ENCODE assay signal across 17 cellular contexts in genomic region chr18:28080876-28081300, GRCh38.
DNase-seq lines count a peak whose midpoint lies in the region; ATAC-seq and TF ChIP-seq lines count a peak whose summit lies in the region.
"Had no signal": no experiment of that assay in that cellular context is flagged by ENCODE, and none has a peak within 500 bp of the region (broad histone marks: within the 10 kb centered on the region; RNA-seq: fewer than 3 reads in every experiment).

No MANE protein-coding gene starts in this region.

- peaks cover 48% of the 10 kb centered on the region for H3K4me1 ChIP-seq in cardiac muscle cell (ENCODE audit: low read depth)
- no peaks in the 10 kb centered on the region for H3K4me1 ChIP-seq in foreskin keratinocyte
- H3K4me1 ChIP-seq in smooth muscle cell (ENCODE audit: low read depth): peaks cover 56% of the 10 kb centered on the region
- H3K4me1 ChIP-seq: BLaER1 had no signal

- peaks cover 57% of the 10 kb centered on the region for H3K79me2 ChIP-seq in smooth muscle cell (ENCODE audit: low read depth)

- WGBS in smooth muscle cell (ENCODE audit: low lambda C conversion rate): 50% methylated on average over 1 of the region's 1 CpG

- H3K9me3 Mint-ChIP-seq in osteocyte (ENCODE audit: unreplicated experiment): no peaks in the 10 kb centered on the region

- no peak overlapping the region for H3K27ac Mint-ChIP-seq in osteocyte (ENCODE audit: unreplicated experiment)
- H3K27ac Mint-ChIP-seq: stimulated activated effector memory CD8-positive, alpha-beta T cell treated with anti-CD3 and anti-CD28 coated beads, Interleukin-12 subunit alpha, Interleukin-12 subunit beta, amount 100 ng/mL, for 72 hours had no signal

- H3K9ac ChIP-seq in smooth muscle cell (ENCODE audit: low read depth): no peak overlapping the region
- H3K9ac ChIP-seq: BLaER1 had no signal

- H3K27ac ChIP-seq in cardiac muscle cell (peak overlapping the region; percentile 34), foreskin keratinocyte (no peak overlapping the region), smooth muscle cell (ENCODE audit: low read depth) (peak overlapping the region; percentile 92), brain microvascular endothelial cell (no peak overlapping the region)
- H3K27ac ChIP-seq: BLaER1 had no signal

- intact Hi-C loops in Right ventricle myocardium superior (cut with DNase I): no loop called here

- peaks cover 29% of the 10 kb centered on the region for H3F3A ChIP-seq in smooth muscle cell (ENCODE audit: low read depth)

- no peak overlapping the region for H3K4me3 Mint-ChIP-seq in osteocyte (ENCODE audit: unreplicated experiment)
- H3K4me3 Mint-ChIP-seq: stimulated activated effector memory CD8-positive, alpha-beta T cell treated with anti-CD3 and anti-CD28 coated beads, Interleukin-12 subunit alpha, Interleukin-12 subunit beta, amount 100 ng/mL, for 72 hours had no signal

- H3K9me3 ChIP-seq in cardiac muscle cell (ENCODE audit: low read depth) (no peaks in the 10 kb centered on the region), smooth muscle cell (replicated peaks; ENCODE audit: low read depth) (no peaks in the 10 kb centered on the region)
- H3K9me3 ChIP-seq: BLaER1 had no signal

- TF ChIP-seq CTCF in cardiac muscle cell (IDR thresholded peaks at IDR 0.05; ENCODE audit: low read depth, low read length): no peak
- no peak for TF ChIP-seq CTCF in foreskin keratinocyte (conservative IDR thresholded peaks at IDR 0.05)
- TF ChIP-seq CTCF in smooth muscle cell (IDR thresholded peaks at IDR 0.05; ENCODE audit: borderline replicate concordance, insufficient read depth, poor library complexity, severe bottlenecking): no peak
- TF ChIP-seq CTCF in osteocyte (IDR thresholded peaks at IDR 0.05): no peak
- no peak for TF ChIP-seq CTCF in brain microvascular endothelial cell (IDR thresholded peaks at IDR 0.05; ENCODE audit: low read depth, low read length, missing control alignments)

- no peaks in the 10 kb centered on the region for H4K20me1 ChIP-seq in smooth muscle cell (ENCODE audit: low read depth)
- H4K20me1 ChIP-seq: BLaER1 had no signal

- no peaks in the 10 kb centered on the region for H3K36me3 Mint-ChIP-seq in osteocyte (ENCODE audit: unreplicated experiment)
- H3K36me3 Mint-ChIP-seq: stimulated activated effector memory CD8-positive, alpha-beta T cell treated with anti-CD3 and anti-CD28 coated beads, Interleukin-12 subunit alpha, Interleukin-12 subunit beta, amount 100 ng/mL, for 72 hours had no signal

- H3K4me3 ChIP-seq in cardiac muscle cell: no peak overlapping the region
- H3K4me3 ChIP-seq in smooth muscle cell: no peak overlapping the region
- H3K4me3 ChIP-seq in brain microvascular endothelial cell (ENCODE audit: low read depth, low read length): no peak overlapping the region
- H3K4me3 ChIP-seq: BLaER1 had no signal

- peaks cover 67% of the 10 kb centered on the region for H3K4me1 Mint-ChIP-seq in osteocyte (ENCODE audit: unreplicated experiment)
- H3K4me1 Mint-ChIP-seq: stimulated activated effector memory CD8-positive, alpha-beta T cell treated with anti-CD3 and anti-CD28 coated beads, Interleukin-12 subunit alpha, Interleukin-12 subunit beta, amount 100 ng/mL, for 72 hours had no signal

- no peaks in the 10 kb centered on the region for H3K27me3 Mint-ChIP-seq in osteocyte (ENCODE audit: unreplicated experiment)

- in situ Hi-C loops in brain microvascular endothelial cell (cut with HindIII; ENCODE audit: low pct_ligation_motif_present, low sequenced_read_pairs): no loop called here

- H3K27me3 ChIP-seq in cardiac muscle cell (no peaks in the 10 kb centered on the region), foreskin keratinocyte (no peaks in the 10 kb centered on the region), smooth muscle cell (ENCODE audit: low read depth) (no peaks in the 10 kb centered on the region), brain microvascular endothelial cell (replicated peaks) (no peaks in the 10 kb centered on the region)
- H3K27me3 ChIP-seq: BLaER1 had no signal

- H3K4me2 ChIP-seq in smooth muscle cell: peak overlapping the region; percentile 68
- H3K4me2 ChIP-seq: BLaER1 had no signal

- ATAC-seq in Right ventricle myocardium superior (ENCODE audit: poor library complexity): no peak
- ATAC-seq in foreskin keratinocyte: peak; percentile 38
- ATAC-seq: left lobe of liver; Panc1; stimulated activated effector memory CD8-positive, alpha-beta T cell treated with anti-CD3 and anti-CD28 coated beads, Interleukin-12 subunit alpha, Interleukin-12 subunit beta, amount 100 ng/mL, for 72 hours had no signal

- no peaks in the 10 kb centered on the region for H3K36me3 ChIP-seq in cardiac muscle cell
- no peaks in the 10 kb centered on the region for H3K36me3 ChIP-seq in smooth muscle cell (ENCODE audit: low read depth)
- H3K36me3 ChIP-seq in brain microvascular endothelial cell (replicated peaks): no peaks in the 10 kb centered on the region
- H3K36me3 ChIP-seq: BLaER1 had no signal

- no peak for DNase-seq in cardiac muscle cell (ENCODE audit: low read depth in 1 of 2, low spot score in 1 of 2)
- DNase-seq in Right ventricle myocardium superior: no peak
- DNase-seq in M059J (ENCODE audit: low read depth): peak; percentile 21
- DNase-seq in foreskin keratinocyte: peak in 1 of 2 donors; percentile 9
- DNase-seq in smooth muscle cell (lab: John Stamatoyannopoulos, UW; ENCODE audit: unreplicated experiment): no peak
- no peak for DNase-seq in stimulated activated CD4-positive, alpha-beta T cell treated with anti-CD3 and anti-CD28 coated beads, Interleukin-4, amount 100 ng/mL, for 1 hour
- no peak for DNase-seq in osteocyte (ENCODE audit: extremely low spot score, unreplicated experiment)
- no peak for DNase-seq in brain microvascular endothelial cell
- DNase-seq: activated CD4-positive, alpha-beta T cell treated with anti-CD3 and anti-CD28 coated beads for 48 hours; activated effector memory CD4-positive, alpha-beta T cell treated with Interleukin-2 at 50 U/mL for 16 hours; anterior cingulate cortex; NCI-H1436; NCI-H774 had no signal

- no peak overlapping the region for H2AFZ ChIP-seq in smooth muscle cell (ENCODE audit: low read depth)

Comparison
In these comparisons a context has a peak if more than half of its experiments do, and no peak if none do; other contexts are left out.
1. H3K27ac ChIP-seq: peak in cardiac muscle cell (single experiment) and smooth muscle cell (single experiment); none in foreskin keratinocyte (single experiment) and brain microvascular endothelial cell (single experiment).